Comparison of ENCODE assay signal across 16 cellular contexts in the genomic region with DNA sequence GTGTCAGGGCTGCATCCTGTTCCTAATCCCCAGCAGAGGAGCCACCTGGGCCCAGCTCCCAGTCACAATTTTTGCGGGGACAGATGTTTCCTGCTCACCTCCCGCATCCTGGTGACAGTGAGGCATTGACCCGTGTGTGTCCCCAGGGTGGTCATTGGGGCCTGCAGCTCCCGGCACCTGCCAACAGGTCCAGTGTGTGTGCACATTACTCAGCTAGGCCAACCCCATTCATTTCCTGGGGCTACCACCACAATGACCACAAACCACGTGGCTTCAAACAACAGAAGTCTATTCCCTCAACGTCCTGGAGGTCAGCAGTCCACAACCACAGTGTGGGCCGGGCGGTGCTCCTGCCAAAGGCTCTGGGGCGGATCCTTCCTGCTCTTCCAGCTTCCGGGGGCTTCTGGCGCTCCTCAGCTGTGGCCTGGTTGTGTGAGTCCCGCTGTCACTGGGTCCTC. TPM values are rescaled to one million over a fixed set of nuclear protein-coding genes. Genes with fewer than 3 reads are reported as not detected.
A peak's percentile ranks its signal among the peaks of the same experiment; 100 is the strongest.
DNase-seq lines count a peak whose midpoint lies in the region; ATAC-seq, FAIRE-seq and TF ChIP-seq lines count a peak whose summit lies in the region.
"Had no signal": no experiment of that assay in that cellular context is flagged by ENCODE, and none has a peak within 500 bp of the region (broad histone marks: within the 10 kb centered on the region; RNA-seq: fewer than 3 reads in every experiment).

No MANE protein-coding gene starts in this region.

- peak; percentile 64 for ATAC-seq in GM12878
- ATAC-seq in HG02759 (IDR thresholded peaks at IDR 0.05; ENCODE audit: unreplicated experiment) = no peak

- no peak overlapping the region for H2AFZ ChIP-seq in GM12878 (ENCODE audit: control insufficient read depth, low read depth, low read length)

- CTCF ChIA-PET in GM12878 (lab: Yijun Ruan, JAX) = no interaction called here

- H3K4me1 ChIP-seq in GM12878 (ENCODE audit: control insufficient read depth, insufficient read depth, low read length) (peaks cover 6% of the 10 kb centered on the region), vagina (peaks cover 17% of the 10 kb centered on the region)

- RAD21 ChIA-PET in GM12878 (lab: Charles Lee; ENCODE audit: unreplicated experiment) = no interaction called here

- H3K9me3 ChIP-seq in GM12878 (replicated peaks; ENCODE audit: control insufficient read depth, insufficient read depth, low read length) = peaks cover 18% of the 10 kb centered on the region; the same call in 2 of the 3 replicates
- H3K9me3 ChIP-seq in vagina = no peaks in the 10 kb centered on the region
- H3K9me3 ChIP-seq: SK-N-SH had no signal

- in situ Hi-C loops in GM12878 (cut with MboI) = no loop called here

- TF ChIP-seq RAD21 in GM12878 (IDR thresholded peaks at IDR 0.05; ENCODE audit: insufficient read depth, low read depth, low read length) = no peak

- no peak overlapping the region for H3K4me3 ChIP-seq in GM12878
- H3K4me3 ChIP-seq in vagina = no peak overlapping the region

- no peak overlapping the region for H3K9ac ChIP-seq in GM12878 (ENCODE audit: control insufficient read depth, insufficient read depth, low read length)
- H3K9ac ChIP-seq: SK-N-SH had no signal

- TF ChIP-seq POLR2A in GM12878 (IDR thresholded peaks at IDR 0.05; ENCODE audit: low read depth, low read length) (no peak), vagina (IDR thresholded peaks at IDR 0.05) (no peak)

- FAIRE-seq in GM12878 (lab: Jason Lieb, UNC) = no peak

- 38% methylated on average over 12 of the region's 12 CpGs for WGBS in GM12878 (ENCODE audit: insufficient coverage, insufficient replicate concordance, low lambda C conversion rate, missing lambda C conversion rate)

- no peak overlapping the region for H3K4me2 ChIP-seq in GM12878 (ENCODE audit: control insufficient read depth, insufficient read depth)
- H3K4me2 ChIP-seq: SK-N-SH had no signal

- DNase-seq in A172 (ENCODE audit: low spot score) (peak; percentile 90), M059J (ENCODE audit: low read depth) (peak; percentile 88), GM12878 (ENCODE audit: low read depth, low spot score) (no peak), lung microvascular endothelial cell (ENCODE audit: low read depth in 2 of 2) (peak; percentile 82 to 90), NCI-H510A treated with DMSO at 0.1 percent for 48 hours (lab: John Stamatoyannopoulos, UW) (no peak), vagina (ENCODE audit: extremely low spot score in 2 of 2) (no peak)
- no peak for DNase-seq in activated CD4-positive, CD25-positive, alpha-beta regulatory T cell treated with anti-CD3 and anti-CD28 coated beads, Interleukin-2, amount 50 U/mL, for 72 hours
- DNase-seq: activated CD4-positive, alpha-beta T cell treated with anti-CD3 and anti-CD28 coated beads for 1 hour; activated T-cell treated with anti-CD3 and anti-CD28 coated beads, Interleukin-2, amount 50 U/mL, for 24 hours; anterior cingulate cortex; HCEC 1CT; NCI-H187; SK-N-SH had no signal

- H4K20me1 ChIP-seq in GM12878 (ENCODE audit: control insufficient read depth, insufficient read depth) = no peaks in the 10 kb centered on the region

- intact Hi-C loops in GM12878 (cut with micrococcal nuclease; ENCODE audit: unreplicated experiment) (no loop called here), vagina (cut with DNase I) (no loop called here)

- H3K36me3 ChIP-seq in GM12878 (ENCODE audit: control insufficient read depth in 2 of 2, insufficient read depth in 2 of 2, low read length in 1 of 2) = peaks cover 10 to 40% of the 10 kb centered on the region in 2 experiments
- H3K36me3 ChIP-seq in vagina = peaks cover 0 to 65% of the 10 kb centered on the region in 2 donors

- TF ChIP-seq CTCF in GM12878 (IDR thresholded peaks at IDR 0.05 in 2 of 3, conservative IDR thresholded peaks at IDR 0.05 in 1 of 3; ENCODE audit: control insufficient read depth in 2 of 3, extremely low read depth in 1 of 3, insufficient read depth in 1 of 3, low read depth in 3 of 3, low read length in 3 of 3) = no peak
- TF ChIP-seq CTCF in vagina (IDR thresholded peaks at IDR 0.05) = no peak

- no peak for TF ChIP-seq EP300 in GM12878 (IDR thresholded peaks at IDR 0.05; ENCODE audit: borderline replicate concordance in 1 of 2, control insufficient read depth in 1 of 2, low read depth in 2 of 2, low read length in 2 of 2)

- H3K27ac ChIP-seq in GM12878 (ENCODE audit: control insufficient read depth, insufficient read depth) (no peak overlapping the region), vagina (no peak overlapping the region)

- no peaks in the 10 kb centered on the region for H3K79me2 ChIP-seq in GM12878 (ENCODE audit: control insufficient read depth, insufficient read depth, low read length)

- SMC1A ChIA-PET in GM12878 (lab: Charles Lee; ENCODE audit: uncharacterized antibody, unreplicated experiment) = no interaction called here

- H3K27me3 ChIP-seq in GM12878 (replicated peaks in 1 of 2; ENCODE audit: control insufficient read depth in 2 of 2, insufficient read depth in 2 of 2, low read length in 1 of 2) (no peaks in the 10 kb centered on the region), vagina (no peaks in the 10 kb centered on the region)

- POLR2A ChIA-PET in GM12878 (lab: Charles Lee) = no interaction called here

- no TSS peak for BruUV-seq in GM12878 (replicated peaks; lab: Mats Ljungman, UMichigan)

TF ChIP-seq in GM12878, 131 proteins besides CTCF, POLR2A, EP300 and RAD21 (continues in another document):
- TF ChIP-seq PML (IDR thresholded peaks at IDR 0.05; ENCODE audit: low read length) = no peak
- TF ChIP-seq ZZZ3 (IDR thresholded peaks at IDR 0.05; ENCODE audit: control insufficient read depth, insufficient read length, low read depth) = no peak
- no peak for TF ChIP-seq ZNF217 (IDR thresholded peaks at IDR 0.05)
- TF ChIP-seq, protein P1, sequence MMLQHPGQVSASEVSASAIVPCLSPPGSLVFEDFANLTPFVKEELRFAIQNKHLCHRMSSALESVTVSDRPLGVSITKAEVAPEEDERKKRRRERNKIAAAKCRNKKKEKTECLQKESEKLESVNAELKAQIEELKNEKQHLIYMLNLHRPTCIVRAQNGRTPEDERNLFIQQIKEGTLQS (IDR thresholded peaks at IDR 0.05; ENCODE audit: borderline replicate concordance, extremely low read depth, low read depth, low read length) = no peak
- peak in 1 of 2 experiments; percentile 23; a peak in 1 of 4 replicates for TF ChIP-seq BHLHE40 (IDR thresholded peaks at IDR 0.05; ENCODE audit: borderline replicate concordance in 1 of 2, low read depth in 2 of 2, low read length in 1 of 2)
- TF ChIP-seq NR2F1 (conservative IDR thresholded peaks at IDR 0.05) = peak; percentile 68; the same call in 1 of the 2 replicates
- no peak for TF ChIP-seq ZNF384 (IDR thresholded peaks at IDR 0.05; ENCODE audit: borderline replicate concordance, low read depth, low read length)
- no peak for TF ChIP-seq RELA (IDR thresholded peaks at IDR 0.05; ENCODE audit: borderline replicate concordance, partially characterized antibody)
- no peak for TF ChIP-seq ZNF274 (IDR thresholded peaks at IDR 0.05; ENCODE audit: insufficient read depth, insufficient read length)
- no peak for TF ChIP-seq EGR1 (IDR thresholded peaks at IDR 0.05; ENCODE audit: borderline replicate concordance in 1 of 2, low read depth in 2 of 2, low read length in 2 of 2)
- TF ChIP-seq RCOR1 (conservative IDR thresholded peaks at IDR 0.05; ENCODE audit: low read depth, low read length) = no peak

RNA-seq across cellular contexts. Expression of a gene that starts 11.9 kb away (rescaled TPM):
- not detected in 2 replicates for total RNA-seq in A172 (2014; rRNA removed; shearing (Covaris generic))
- not detected in 2 replicates for total RNA-seq in M059J (2014; rRNA removed; shearing (Covaris generic))
- 0.13 and 0.17 TPM in 2 replicates for total RNA-seq in GM12878 (2013; cell fraction: nucleolus; rRNA removed)
- total RNA-seq in GM12878 (2014; rRNA removed) (0.38 and 0.51 TPM in 2 replicates), GM12878 (2014; rRNA removed; fragmentation: Illumina TruSeq; extraction: Trizol) (0.13 and 0.23 TPM in 2 replicates), GM12878 (2021) (0.74 and 0.85 TPM in 2 replicates), lung microvascular endothelial cell (3.7 and 30.6 TPM in 2 replicates), vagina (8.3 TPM)
- 0.08 TPM for polyA plus RNA-seq in GM12878 (2011; ENCODE audit: low read depth)
- polyA plus RNA-seq in GM12878 (2011; rRNA removed) (0.01 and 0.03 TPM in 2 replicates), GM12878 (2014; fragmentation: Illumina TruSeq; extraction: Trizol) (0.14 and 0.24 TPM in 2 replicates), GM12878 (2014; fragmentation: Nextera tagmentation; extraction: Ambion mirVana) (under 1 TPM; 0.05 to 0.13 TPM), GM12878 (2014; rRNA removed) (0.35 and 0.48 TPM in 2 replicates), GM12878 (2016; fragmentation: Nextera tagmentation; extraction: Ambion mirVana) (1 to 10 TPM in 1 of 2 experiments, under 1 TPM in 1; 0.88 to 1.2 TPM)
- polyA plus RNA-seq in GM12878 (2011; cell fraction: cytosol; rRNA removed) = 0.07 and 0.12 TPM in 2 replicates
- 0.09 and 0.16 TPM in 2 replicates for polyA plus RNA-seq in GM12878 (2011; cell fraction: nucleus; rRNA removed)
- 0.21 and 0.30 TPM in 2 replicates for polyA plus RNA-seq in GM12878 (2012)
- 0.15 TPM in 1 of 2 replicates, not detected in the other for polyA minus RNA-seq in GM12878 (2011; rRNA and poly(A)+ RNA removed)
- polyA minus RNA-seq in GM12878 (2011; cell fraction: cytosol; rRNA and poly(A)+ RNA removed) = not detected in 2 replicates
- polyA minus RNA-seq in GM12878 (2011; cell fraction: nucleus; rRNA and poly(A)+ RNA removed) = 0.24 and 0.77 TPM in 2 replicates
- polyA plus RNA-seq: AG04450, neural cell, SK-N-SH had no signal

RNA-seq across cellular contexts. Expression of a gene that starts 47.7 kb away (rescaled TPM):
- 23.9 and 24.7 TPM in 2 replicates for total RNA-seq in A172 (2014; rRNA removed; shearing (Covaris generic))
- 10.1 and 14.5 TPM in 2 replicates for total RNA-seq in M059J (2014; rRNA removed; shearing (Covaris generic))
- total RNA-seq in GM12878 (2013; cell fraction: nucleolus; rRNA removed) = 96.9 and 112 TPM in 2 replicates
- 8.7 and 13.2 TPM in 2 replicates for total RNA-seq in GM12878 (2014; rRNA removed)
- 9.1 and 9.6 TPM in 2 replicates for total RNA-seq in GM12878 (2014; rRNA removed; fragmentation: Illumina TruSeq; extraction: Trizol)
- total RNA-seq in GM12878 (2021) = 30.4 and 34.5 TPM in 2 replicates
- 10.6 TPM for polyA plus RNA-seq in GM12878 (2011; ENCODE audit: low read depth)
- 14.6 and 20.0 TPM in 2 replicates for polyA plus RNA-seq in GM12878 (2011; rRNA removed)
- polyA plus RNA-seq in GM12878 (2011; cell fraction: cytosol; rRNA removed) = 16.2 and 19.8 TPM in 2 replicates
- 113 and 165 TPM in 2 replicates for polyA plus RNA-seq in GM12878 (2011; cell fraction: nucleus; rRNA removed)
- polyA plus RNA-seq in GM12878 (2012) = 23.6 and 26.3 TPM in 2 replicates
- 12.9 and 16.2 TPM in 2 replicates for polyA plus RNA-seq in GM12878 (2014; fragmentation: Illumina TruSeq; extraction: Trizol)
- polyA plus RNA-seq in GM12878 (2014; fragmentation: Nextera tagmentation; extraction: Ambion mirVana) = 1 to 10 TPM in 1 of 2 experiments, under 1 TPM in 1; 0.68 to 1.4 TPM
- 31.7 and 36.2 TPM in 2 replicates for polyA plus RNA-seq in GM12878 (2014; rRNA removed)
- 10 to 100 TPM; 15.3 to 17.0 TPM for polyA plus RNA-seq in GM12878 (2016; fragmentation: Nextera tagmentation; extraction: Ambion mirVana)
- polyA minus RNA-seq in GM12878 (2011; rRNA and poly(A)+ RNA removed) = 18.9 and 23.9 TPM in 2 replicates
- polyA minus RNA-seq in GM12878 (2011; cell fraction: cytosol; rRNA and poly(A)+ RNA removed) = 9.4 and 14.6 TPM in 2 replicates
- polyA minus RNA-seq in GM12878 (2011; cell fraction: nucleus; rRNA and poly(A)+ RNA removed) = 30.5 and 41.4 TPM in 2 replicates
- 15.9 and 44.0 TPM in 2 replicates for total RNA-seq in lung microvascular endothelial cell
- 68.5 TPM for total RNA-seq in vagina

Comparison
In these comparisons a context has a peak if more than half of its experiments do, and no peak if none do; other contexts are left out.
1. DNase-seq: peak in A172 (single experiment), M059J (single experiment) and lung microvascular endothelial cell (2 of 2); none in GM12878 (single experiment), NCI-H510A treated with DMSO at 0.1 percent for 48 hours (single experiment), vagina (0 of 2) and activated CD4-positive, CD25-positive, alpha-beta regulatory T cell treated with anti-CD3 and anti-CD28 coated beads, Interleukin-2, amount 50 U/mL, for 72 hours (single experiment).